ENCODE assay signal across 10 cellular contexts in genomic region chr11:69605737-69606526, GRCh38. TPM values are rescaled to one million over a fixed set of nuclear protein-coding genes. Genes with fewer than 3 reads are reported as not detected.
DNase-seq lines count a peak whose midpoint lies in the region; ATAC-seq lines count a peak whose summit lies in the region.
"Had no signal": no experiment of that assay in that cellular context is flagged by ENCODE, and none has a peak within 500 bp of the region (broad histone marks: within the 10 kb centered on the region; RNA-seq: fewer than 3 reads in every experiment).

No MANE protein-coding gene starts in this region.

- no peak overlapping the region for H3K4me3 Mint-ChIP-seq in stimulated activated memory B cell treated with anti-CD40 and anti-IgM and Interleukin-4, amounts not matched to agents 10 μg/mL and 1 μg/mL and 100 μg/mL, for 72 hours
- H3K4me3 Mint-ChIP-seq: CD4-positive, CD25-positive, alpha-beta regulatory T cell had no signal

- DNase-seq in activated CD8-positive, alpha-beta memory T cell treated with anti-CD3 and anti-CD28 coated beads, Interleukin-2, amount 50 U/mL, for 48 hours = peak; percentile 18
- no peak for DNase-seq in activated CD8-positive, alpha-beta memory T cell treated with anti-CD3 and anti-CD28 coated beads for 24 hours
- DNase-seq in left lobe of liver (ENCODE audit: low spot score) = peak; percentile 33
- peak; percentile 6 for DNase-seq in stimulated activated CD8-positive, alpha-beta memory T cell treated with anti-CD3 and anti-CD28 coated beads, Interleukin-4, amount 100 ng/mL, for 48 hours
- DNase-seq: AML-193; CD4-positive, CD25-positive, alpha-beta regulatory T cell; DMS53 had no signal

- peaks cover 62% of the 10 kb centered on the region for H3K27me3 Mint-ChIP-seq in stimulated activated memory B cell treated with anti-CD40 and anti-IgM and Interleukin-4, amounts not matched to agents 10 μg/mL and 1 μg/mL and 100 μg/mL, for 72 hours

- ATAC-seq in left lobe of liver (no peak), HG02970 (IDR thresholded peaks at IDR 0.05; ENCODE audit: low FRiP score, unreplicated experiment) (no peak), HG02852 (IDR thresholded peaks at IDR 0.05; ENCODE audit: unreplicated experiment) (no peak)
- no peak for ATAC-seq in stimulated activated memory B cell treated with anti-CD40 and anti-IgM and Interleukin-4, amounts not matched to agents 10 μg/mL and 1 μg/mL and 100 μg/mL, for 72 hours

- H3K4me1 Mint-ChIP-seq in stimulated activated memory B cell treated with anti-CD40 and anti-IgM and Interleukin-4, amounts not matched to agents 10 μg/mL and 1 μg/mL and 100 μg/mL, for 72 hours = no peaks in the 10 kb centered on the region
- H3K4me1 Mint-ChIP-seq: CD4-positive, CD25-positive, alpha-beta regulatory T cell had no signal

- H3K9me3 Mint-ChIP-seq in stimulated activated memory B cell treated with anti-CD40 and anti-IgM and Interleukin-4, amounts not matched to agents 10 μg/mL and 1 μg/mL and 100 μg/mL, for 72 hours = peaks cover 10% of the 10 kb centered on the region

- H3K27ac Mint-ChIP-seq in stimulated activated memory B cell treated with anti-CD40 and anti-IgM and Interleukin-4, amounts not matched to agents 10 μg/mL and 1 μg/mL and 100 μg/mL, for 72 hours = no peak overlapping the region

- H3K36me3 Mint-ChIP-seq in stimulated activated memory B cell treated with anti-CD40 and anti-IgM and Interleukin-4, amounts not matched to agents 10 μg/mL and 1 μg/mL and 100 μg/mL, for 72 hours = no peaks in the 10 kb centered on the region
- H3K36me3 Mint-ChIP-seq: CD4-positive, CD25-positive, alpha-beta regulatory T cell had no signal

RNA-seq across cellular contexts. Expression of gene CCND1, which starts 35.0 kb away (rescaled TPM):
- total RNA-seq in left lobe of liver = 82.6 TPM
